8 cellular contexts compared by ENCODE assay signal in the genomic region with DNA sequence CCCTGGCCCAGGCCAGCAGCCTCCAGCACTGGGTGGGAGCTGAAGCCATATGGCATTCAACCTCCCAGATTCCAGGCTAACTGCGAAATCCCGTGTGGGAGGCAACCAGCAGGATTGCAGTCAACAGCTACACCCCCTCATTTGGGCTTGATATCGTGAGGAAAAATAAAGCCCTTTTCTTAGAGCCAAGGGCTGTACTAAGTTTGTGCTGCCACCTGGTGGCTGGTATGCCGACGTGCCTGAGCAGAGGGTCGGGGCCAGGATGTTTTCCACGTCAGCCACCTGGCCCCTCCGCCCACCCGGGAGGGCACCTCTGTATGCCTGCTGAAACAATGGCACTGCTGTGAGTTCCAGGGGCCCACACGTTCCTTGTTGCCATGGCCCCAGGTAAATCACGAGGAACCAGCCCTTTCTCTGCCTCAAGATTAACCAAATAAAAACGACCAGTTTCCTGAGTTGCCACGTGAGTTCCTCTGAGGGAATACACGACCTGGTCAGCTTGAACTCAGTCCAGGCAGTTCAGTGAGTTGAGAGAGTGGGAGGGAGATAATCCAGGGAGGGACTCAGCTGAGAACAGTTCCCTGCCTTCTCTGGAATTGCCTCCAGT. TPM values are rescaled to one million over a fixed set of nuclear protein-coding genes. Genes with fewer than 3 reads are reported as not detected.
A peak's percentile ranks its signal among the peaks of the same experiment; 100 is the strongest.
DNase-seq lines count a peak whose midpoint lies in the region; ATAC-seq and TF ChIP-seq lines count a peak whose summit lies in the region.

No MANE protein-coding gene starts in this region.

- no peaks in the 10 kb centered on the region for H3K9me3 Mint-ChIP-seq in Calu3 (ENCODE audit: low read depth, unreplicated experiment)

- H3K27me3 ChIP-seq in IMR-90 (ENCODE audit: control insufficient read depth, insufficient read depth, low read length): no peaks in the 10 kb centered on the region
- peaks cover 0 to 5% (median 2%) of the 10 kb centered on the region in 3 donors for H3K27me3 ChIP-seq in gastrocnemius medialis

- peak overlapping the region; percentile 11; the same call in 1 of the 2 replicates for H4K91ac ChIP-seq in IMR-90 (ENCODE audit: insufficient read depth, low read depth, low read length)

- BruUV-seq in Calu3 (replicated peaks; lab: Mats Ljungman, UMichigan) (no TSS peak), IMR-90 (replicated peaks; lab: Mats Ljungman, UMichigan) (no TSS peak)

- H3K27ac Mint-ChIP-seq in Calu3 (ENCODE audit: unreplicated experiment): no peak overlapping the region

- H4K8ac ChIP-seq in IMR-90 (ENCODE audit: low read depth in 2 of 2, low read length in 2 of 2): peak overlapping the region in 1 of 2 experiments; percentile 54; a peak in 1 of 4 replicates

- no peak overlapping the region for H2BK5ac ChIP-seq in IMR-90 (ENCODE audit: low read depth, low read length, poor library complexity, severe bottlenecking)

- peak overlapping the region; percentile 85 for H2AK9ac ChIP-seq in IMR-90 (replicated peaks; ENCODE audit: low read depth, low read length, poor library complexity)

- TF ChIP-seq POLR2A in IMR-90 (IDR thresholded peaks at IDR 0.05; ENCODE audit: low read depth, low read length) (no peak), gastrocnemius medialis (IDR thresholded peaks at IDR 0.05) (no peak)

- no peak overlapping the region for H3K18ac ChIP-seq in IMR-90 (ENCODE audit: low read depth, low read length)

- H2BK20ac ChIP-seq in IMR-90 (ENCODE audit: low read depth, low read length): no peak overlapping the region

- no peak overlapping the region for H3K4me3 Mint-ChIP-seq in Calu3 (ENCODE audit: low read depth, unreplicated experiment)

- H3K4me1 ChIP-seq in IMR-90 (ENCODE audit: control insufficient read depth, insufficient read depth, low read length) (peaks cover 5% of the 10 kb centered on the region), gastrocnemius medialis (no peaks in the 10 kb centered on the region)

- H3K36me3 ChIP-seq in IMR-90 (ENCODE audit: control insufficient read depth, insufficient read depth, low read length) (peaks cover 63% of the 10 kb centered on the region), gastrocnemius medialis (no peaks in the 10 kb centered on the region)

- H3K27me3 Mint-ChIP-seq in Calu3 (ENCODE audit: unreplicated experiment): no peaks in the 10 kb centered on the region

- no peak overlapping the region for H3K9ac ChIP-seq in IMR-90 (ENCODE audit: low read depth, low read length)

- intact Hi-C loops in Calu3 (cut with micrococcal nuclease; ENCODE audit: unreplicated experiment): no loop called here
- intact Hi-C loops in IMR-90 (cut with micrococcal nuclease): no loop called here
- intact Hi-C loops in gastrocnemius medialis (cut with DNase I; ENCODE audit: low total_unique reads): no loop called here

- no peak overlapping the region for H4K5ac ChIP-seq in IMR-90 (ENCODE audit: low read depth, low read length)

- H4K20me1 ChIP-seq in IMR-90 (ENCODE audit: insufficient read depth, low read length): peaks cover 4% of the 10 kb centered on the region; the same call in 1 of the 2 replicates

- peak; percentile 82 for DNase-seq in Calu3
- peak; percentile 70 for DNase-seq in IMR-90
- peak; percentile 11 for DNase-seq in T-helper 22 cell (ENCODE audit: low read depth)
- DNase-seq in astrocyte of the cerebellum (ENCODE audit: low read depth): peak; percentile 36
- peak in 29 of 51 donors; percentile 11 to 70 (median 31) for DNase-seq in hypothalamus (lab: John Stamatoyannopoulos, UW)
- DNase-seq in gastrocnemius medialis: peak in 1 of 2 donors; percentile 21
- DNase-seq in KG1 (lab: John Stamatoyannopoulos, UW): no peak

- H3K4me3 ChIP-seq in IMR-90 (ENCODE audit: insufficient read depth, low read depth, low read length) (no peak overlapping the region), astrocyte of the cerebellum (ENCODE audit: low read depth, low read length) (no peak overlapping the region), gastrocnemius medialis (no peak overlapping the region)

- TF ChIP-seq CTCF in Calu3 (IDR thresholded peaks at IDR 0.05; ENCODE audit: unreplicated experiment) (peak; percentile 90), IMR-90 (conservative IDR thresholded peaks at IDR 0.05; ENCODE audit: low read depth, low read length) (peak; percentile 71), astrocyte of the cerebellum (IDR thresholded peaks at IDR 0.05; ENCODE audit: low read depth, low read length, missing control alignments) (peak; percentile 81), gastrocnemius medialis (IDR thresholded peaks at IDR 0.05 in 4 of 5, conservative IDR thresholded peaks at IDR 0.05 in 1 of 5) (peak; percentile 42 to 71 (median 59))

- no peak overlapping the region for H3K23ac ChIP-seq in IMR-90 (ENCODE audit: low read depth, low read length)

- H2BK15ac ChIP-seq in IMR-90 (ENCODE audit: low read depth, low read length): no peak overlapping the region

- H3K4me2 ChIP-seq in IMR-90 (ENCODE audit: low read depth, low read length): no peak overlapping the region

- no peak overlapping the region; the same call in 1 of the 2 replicates for H2BK120ac ChIP-seq in IMR-90 (ENCODE audit: low read depth, low read length)

- no peak overlapping the region for H3K56ac ChIP-seq in IMR-90 (ENCODE audit: extremely low read depth, insufficient read depth, low read length)

- POLR2A ChIA-PET in IMR-90 (lab: Charles Lee; ENCODE audit: unreplicated experiment): no interaction called here

- no peaks in the 10 kb centered on the region for H3K36me3 Mint-ChIP-seq in Calu3 (ENCODE audit: insufficient read depth, unreplicated experiment)

- H3K9me1 ChIP-seq in IMR-90 (ENCODE audit: insufficient read depth, low read length): peaks cover 21% of the 10 kb centered on the region

- TF ChIP-seq RAD21 in IMR-90 (IDR thresholded peaks at IDR 0.05; ENCODE audit: low read length): peak; percentile 51

- in situ Hi-C loops in IMR-90 (cut with MboI; ENCODE audit: low sequenced_read_pairs) (no loop called here), astrocyte of the cerebellum (cut with HindIII; ENCODE audit: low sequenced_read_pairs) (no loop called here), gastrocnemius medialis (cut with MboI; ENCODE audit: low sequenced_read_pairs in 4 of 4) (no loop called here)

- H3K79me1 ChIP-seq in IMR-90 (ENCODE audit: low read depth in 1 of 2, low read length in 2 of 2): peaks cover 0 to 18% of the 10 kb centered on the region in 2 experiments; a peak in 2 of 4 replicates

- dilution Hi-C loops in IMR-90 (cut with HindIII; ENCODE audit: low sequenced_read_pairs, unreplicated experiment): no loop called here

- H3K4me1 Mint-ChIP-seq in Calu3 (ENCODE audit: low read depth, unreplicated experiment): peaks cover 11% of the 10 kb centered on the region

- CTCF ChIA-PET in Calu3 (lab: Charles Lee) (interaction anchor here (0.6 to 2.4 kb wide), 8 partner anchors 9 to 731 kb away, joined by 3 to 9 read pairs (median 5); partner anchors contain the start of genes MYO1D and TMEM98), IMR-90 (lab: Yijun Ruan, JAX) (interaction anchor here (0.6 to 1.6 kb wide), 8 partner anchors 9 to 428 kb away, joined by 3 to 6 read pairs (median 4); partner anchors contain the start of gene MYO1D)

- H3K27ac ChIP-seq in IMR-90 (ENCODE audit: insufficient read depth, low read length) (no peak overlapping the region), gastrocnemius medialis (no peak overlapping the region)

- peak overlapping the region; percentile 10; the same call in 1 of the 2 replicates for H3K4ac ChIP-seq in IMR-90 (ENCODE audit: low read depth, low read length)

- 34% methylated on average over 5 of the region's 14 CpGs; no CpG with 5 or more reads in 1 of the 2 experiments for WGBS in IMR-90 (ENCODE audit: extremely low coverage in 2 of 2, insufficient read length in 1 of 2), 2 experiments

- peak; percentile 80 for ATAC-seq in IMR-90 (ENCODE audit: low read depth)
- ATAC-seq in gastrocnemius medialis: no peak
- no peak for ATAC-seq in GM21360 (IDR thresholded peaks at IDR 0.05; ENCODE audit: unreplicated experiment)

- 0 out of 2 replicates have a peak overlapping the region, but pooled peaks have one; percentile 8 for H2AK5ac ChIP-seq in IMR-90 (ENCODE audit: low read depth, low read length)

- no peak overlapping the region for H3K14ac ChIP-seq in IMR-90 (replicated peaks; ENCODE audit: low read depth, low read length)

- no peaks in the 10 kb centered on the region for H3K9me3 ChIP-seq in IMR-90 (ENCODE audit: control insufficient read depth, insufficient read depth, low read length)
- H3K9me3 ChIP-seq in gastrocnemius medialis: no peaks in the 10 kb centered on the region

- peak overlapping the region; percentile 74 for H2AFZ ChIP-seq in IMR-90 (replicated peaks; ENCODE audit: low read length, poor library complexity)

TF ChIP-seq in IMR-90, 13 proteins besides CTCF, POLR2A, EP300 and RAD21:
- no peak for TF ChIP-seq MXI1 (IDR thresholded peaks at IDR 0.05; ENCODE audit: borderline replicate concordance, low read depth, low read length)
- TF ChIP-seq USF2 (IDR thresholded peaks at IDR 0.05; ENCODE audit: low read depth, low read length): no peak
- no peak for TF ChIP-seq BHLHE40 (IDR thresholded peaks at IDR 0.05; ENCODE audit: low read depth, low read length)
- TF ChIP-seq NFE2L2 (IDR thresholded peaks at IDR 0.05; ENCODE audit: low read depth, low read length): no peak
- TF ChIP-seq CEBPB (IDR thresholded peaks at IDR 0.05; ENCODE audit: low read depth, low read length): no peak
- TF ChIP-seq SMC3 (IDR thresholded peaks at IDR 0.05; ENCODE audit: low read depth, low read length): peak; percentile 34; the same call in 1 of the 2 replicates

RNA-seq across cellular contexts. Expression of gene TMEM98, which starts 9.0 kb away (rescaled TPM):
- 1.9 and 2.1 TPM in 2 replicates for total RNA-seq in Calu3 (2022)
- 129 and 173 TPM in 2 replicates for total RNA-seq in IMR-90 (2012; rRNA removed)
- polyA plus RNA-seq in IMR-90 (2012; rRNA removed): 195 TPM in 2 replicates
- polyA plus RNA-seq in IMR-90 (2012; cell fraction: cytosol; rRNA removed): 288 and 315 TPM in 2 replicates
- 125 and 152 TPM in 2 replicates for polyA plus RNA-seq in IMR-90 (2012; cell fraction: nucleus; rRNA removed; ENCODE audit: low replicate concordance)
- total RNA-seq in gastrocnemius medialis: 1 to 10 TPM; 1.7 to 8.0 (median 6.7) TPM

RNA-seq across cellular contexts. Expression of gene SPACA3, which starts 54.6 kb away (rescaled TPM):
- total RNA-seq in Calu3 (2022): not detected in 2 replicates
- total RNA-seq in IMR-90 (2012; rRNA removed): not detected in 2 replicates
- polyA plus RNA-seq in IMR-90 (2012; rRNA removed): not detected in 2 replicates
- not detected in 2 replicates for polyA plus RNA-seq in IMR-90 (2012; cell fraction: cytosol; rRNA removed)
- polyA plus RNA-seq in IMR-90 (2012; cell fraction: nucleus; rRNA removed; ENCODE audit: low replicate concordance): not detected in 2 replicates
- total RNA-seq in gastrocnemius medialis: not detected

Comparison
In these comparisons a context has a peak if more than half of its experiments do, and no peak if none do; other contexts are left out.
1. RNA of gene TMEM98, which starts 9.0 kb away (total RNA-seq): 129 to 173 TPM in IMR-90; 1.7 to 8.0 TPM in gastrocnemius medialis and 1.9 to 2.1 TPM in Calu3; every median in the first group is over 10 times any median in the second.
2. Peak in every context shown above with its lines, with median percentiles within 50 percentile points of each other: CTCF ChIP-seq.